8 cellular contexts compared by ENCODE assay signal in the genomic region with DNA sequence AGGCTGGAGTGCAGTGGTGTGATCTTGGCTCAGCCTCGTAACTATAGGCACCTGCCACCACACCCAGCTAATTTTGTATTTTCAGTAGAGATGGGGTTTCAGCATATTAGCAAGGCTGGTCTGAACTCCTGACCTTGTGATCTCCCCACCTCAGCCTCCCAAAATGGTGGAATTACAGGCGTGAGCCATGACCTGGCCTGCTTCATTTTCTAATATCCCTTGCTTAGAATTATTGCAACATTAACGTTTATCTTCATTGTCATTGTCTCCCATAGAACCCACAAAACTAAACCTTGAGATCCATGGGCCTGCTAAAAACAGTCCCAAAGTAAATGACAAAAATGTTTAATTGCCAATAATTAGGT. TPM values are rescaled to one million over a fixed set of nuclear protein-coding genes. Genes with fewer than 3 reads are reported as not detected.
DNase-seq lines count a peak whose midpoint lies in the region; ATAC-seq and TF ChIP-seq lines count a peak whose summit lies in the region.

No MANE protein-coding gene starts in this region.

- peaks cover 53% of the 10 kb centered on the region for H3K4me1 Mint-ChIP-seq in activated CD8-positive, alpha-beta memory T cell treated with anti-CD3 and anti-CD28 coated beads, Interleukin-2, amount 10 ng/mL, durations not matched to agents 7 days and 5 days
- H3K4me1 Mint-ChIP-seq in mesothelial cell of epicardium, result peaks cover 39% of the 10 kb centered on the region

- H3K9me3 ChIP-seq in colonic mucosa, result no peaks in the 10 kb centered on the region

- no peak overlapping the region for H3K9ac ChIP-seq in colonic mucosa (ENCODE audit: low read depth in 2 of 2, low read length in 2 of 2)

- H3K4me3 ChIP-seq in colonic mucosa, result no peak overlapping the region

- H3K27me3 ChIP-seq in colonic mucosa, result no peaks in the 10 kb centered on the region

- peak; percentile 9 for ATAC-seq in HG02759 (IDR thresholded peaks at IDR 0.05; ENCODE audit: unreplicated experiment)
- ATAC-seq in activated CD8-positive, alpha-beta memory T cell treated with anti-CD3 and anti-CD28 coated beads, Interleukin-2, amount 10 ng/mL, durations not matched to agents 7 days and 5 days, result peak; percentile 1
- no peak for ATAC-seq in HG03469 (IDR thresholded peaks at IDR 0.05; ENCODE audit: unreplicated experiment)

- H3K27ac ChIP-seq in colonic mucosa, result no peak overlapping the region
- H3K27ac ChIP-seq in substantia nigra (ENCODE audit: low read depth, low read length, poor library complexity, severe bottlenecking), result no peak overlapping the region

- TF ChIP-seq CTCF in mesothelial cell of epicardium (IDR thresholded peaks at IDR 0.05; ENCODE audit: unreplicated experiment), result no peak
- no peak for TF ChIP-seq CTCF in colonic mucosa (IDR thresholded peaks at IDR 0.05)

- no peaks in the 10 kb centered on the region for H3K9me3 Mint-ChIP-seq in activated CD8-positive, alpha-beta memory T cell treated with anti-CD3 and anti-CD28 coated beads, Interleukin-2, amount 10 ng/mL, durations not matched to agents 7 days and 5 days (ENCODE audit: low read depth)
- no peaks in the 10 kb centered on the region for H3K9me3 Mint-ChIP-seq in mesothelial cell of epicardium

- H3K4me3 Mint-ChIP-seq in activated CD8-positive, alpha-beta memory T cell treated with anti-CD3 and anti-CD28 coated beads, Interleukin-2, amount 10 ng/mL, durations not matched to agents 7 days and 5 days, result no peak overlapping the region
- no peak overlapping the region for H3K4me3 Mint-ChIP-seq in mesothelial cell of epicardium

- peaks cover 6% of the 10 kb centered on the region for H3K36me3 ChIP-seq in colonic mucosa

- peak overlapping the region; percentile 81 for H3K27ac Mint-ChIP-seq in activated CD8-positive, alpha-beta memory T cell treated with anti-CD3 and anti-CD28 coated beads, Interleukin-2, amount 10 ng/mL, durations not matched to agents 7 days and 5 days
- H3K27ac Mint-ChIP-seq in mesothelial cell of epicardium, result peak overlapping the region; percentile 94

- intact Hi-C loops in colonic mucosa (cut with DNase I), result no loop called here

- peaks cover 51% of the 10 kb centered on the region for H3K36me3 Mint-ChIP-seq in activated CD8-positive, alpha-beta memory T cell treated with anti-CD3 and anti-CD28 coated beads, Interleukin-2, amount 10 ng/mL, durations not matched to agents 7 days and 5 days
- peaks cover 32% of the 10 kb centered on the region for H3K36me3 Mint-ChIP-seq in mesothelial cell of epicardium

- DNase-seq in DMS 273 treated with DMSO at 0.1 percent for 48 hours (lab: John Stamatoyannopoulos, UW), result peak; percentile 62
- peak; percentile 38 for DNase-seq in activated CD8-positive, alpha-beta memory T cell treated with anti-CD3 and anti-CD28 coated beads, Interleukin-2, amount 10 ng/mL, durations not matched to agents 7 days and 5 days
- no peak for DNase-seq in mesothelial cell of epicardium (ENCODE audit: low spot score in 2 of 2, unreplicated experiment in 2 of 2)
- no peak for DNase-seq in NOMO-1 treated with dmso at 0.1 percent for 144 hours (lab: John Stamatoyannopoulos, UW; ENCODE audit: unreplicated experiment)
- no peak for DNase-seq in colonic mucosa
- DNase-seq in substantia nigra (lab: John Stamatoyannopoulos, UW), result no peak

- CTCF ChIA-PET in activated CD8-positive, alpha-beta memory T cell treated with anti-CD3 and anti-CD28 coated beads, Interleukin-2, amount 10 ng/mL, durations not matched to agents 7 days and 5 days (lab: Charles Lee), result interaction anchor here (0.9 to 4.1 kb wide), 7 partner anchors 27 to 219 kb away, joined by 3 to 47 read pairs (median 4); a partner anchor contains a TSS

- H3K4me1 ChIP-seq in colonic mucosa, result no peaks in the 10 kb centered on the region

- no peaks in the 10 kb centered on the region for H3K27me3 Mint-ChIP-seq in activated CD8-positive, alpha-beta memory T cell treated with anti-CD3 and anti-CD28 coated beads, Interleukin-2, amount 10 ng/mL, durations not matched to agents 7 days and 5 days
- no peaks in the 10 kb centered on the region for H3K27me3 Mint-ChIP-seq in mesothelial cell of epicardium (ENCODE audit: low read depth)

RNA-seq across cellular contexts. Expression of a gene that starts 6.1 kb away (rescaled TPM):
- 1,000 to 10,000 TPM; 5,026 to 6,984 TPM for total RNA-seq in activated CD8-positive, alpha-beta memory T cell treated with anti-CD3 and anti-CD28 coated beads, Interleukin-2, amount 10 ng/mL, durations not matched to agents 7 days and 5 days
- total RNA-seq in mesothelial cell of epicardium (11,105 to 11,574 TPM (median 11,439 TPM) in 3 replicates), colonic mucosa (1,000 to 10,000 TPM; 7,049 to 8,990 TPM)

RNA-seq across cellular contexts. Expression of a gene that starts 53.2 kb away (rescaled TPM):
- 10 to 100 TPM; 65.8 to 66.6 TPM for total RNA-seq in activated CD8-positive, alpha-beta memory T cell treated with anti-CD3 and anti-CD28 coated beads, Interleukin-2, amount 10 ng/mL, durations not matched to agents 7 days and 5 days
- 16.8 to 21.6 TPM (median 19.9 TPM) in 3 replicates for total RNA-seq in mesothelial cell of epicardium
- total RNA-seq in colonic mucosa, result 10 to 100 TPM; 25.5 to 29.2 TPM

Comparison
In these comparisons a context has a peak if more than half of its experiments do, and no peak if none do; other contexts are left out.
1. DNase-seq: peak in DMS 273 treated with DMSO at 0.1 percent for 48 hours (single experiment) and activated CD8-positive, alpha-beta memory T cell treated with anti-CD3 and anti-CD28 coated beads, Interleukin-2, amount 10 ng/mL, durations not matched to agents 7 days and 5 days (single experiment); none in mesothelial cell of epicardium (0 of 2), NOMO-1 treated with dmso at 0.1 percent for 144 hours (single experiment), colonic mucosa (single experiment) and substantia nigra (0 of 49).